In genomic region chr15:38530113-38530512, GRCh38 we compare ENCODE assay signal across 12 cellular contexts. TPM values are rescaled to one million over a fixed set of nuclear protein-coding genes. Genes with fewer than 3 reads are reported as not detected.
DNase-seq lines count a peak whose midpoint lies in the region; ATAC-seq and TF ChIP-seq lines count a peak whose summit lies in the region.
"Had no signal": no experiment of that assay in that cellular context is flagged by ENCODE, and none has a peak within 500 bp of the region (broad histone marks: within the 10 kb centered on the region; RNA-seq: fewer than 3 reads in every experiment).

No MANE protein-coding gene starts in this region.

- TF ChIP-seq CTCF in upper lobe of left lung (IDR thresholded peaks at IDR 0.05), result no peak
- TF ChIP-seq CTCF in gastrocnemius medialis (IDR thresholded peaks at IDR 0.05 in 4 of 5, conservative IDR thresholded peaks at IDR 0.05 in 1 of 5), result no peak

- H3K27ac ChIP-seq in upper lobe of left lung (no peak overlapping the region), gastrocnemius medialis (no peak overlapping the region)
- H3K27ac ChIP-seq: ascending aorta had no signal

- in situ Hi-C loops in gastrocnemius medialis (cut with MboI; ENCODE audit: low sequenced_read_pairs in 4 of 4), result no loop called here

- peak overlapping the region; percentile 89 for H3K27ac Mint-ChIP-seq in activated T-cell treated with anti-CD3 and anti-CD28 coated beads, Interleukin-2, amount 50 U/mL, for 24 hours
- H3K27ac Mint-ChIP-seq in activated naive CD8-positive, alpha-beta T cell treated with anti-CD3 and anti-CD28 coated beads, Interleukin-2, amount 50 U/mL, for 24 hours, result peak overlapping the region; percentile 84
- no peak overlapping the region for H3K27ac Mint-ChIP-seq in stimulated activated naive B cell treated with anti-CD40 and anti-IgM and Interleukin-4, amounts not matched to agents 10 μg/mL and 1 μg/mL and 100 μg/mL, for 72 hours

- H3K9me3 Mint-ChIP-seq in activated T-cell treated with anti-CD3 and anti-CD28 coated beads, Interleukin-2, amount 50 U/mL, for 24 hours, result peaks cover 7% of the 10 kb centered on the region
- H3K9me3 Mint-ChIP-seq in activated naive CD8-positive, alpha-beta T cell treated with anti-CD3 and anti-CD28 coated beads, Interleukin-2, amount 50 U/mL, for 24 hours, result peaks cover 7% of the 10 kb centered on the region
- no peaks in the 10 kb centered on the region for H3K9me3 Mint-ChIP-seq in stimulated activated naive B cell treated with anti-CD40 and anti-IgM and Interleukin-4, amounts not matched to agents 10 μg/mL and 1 μg/mL and 100 μg/mL, for 72 hours

- no peak for TF ChIP-seq EP300 in upper lobe of left lung (IDR thresholded peaks at IDR 0.05)

- H3K27me3 Mint-ChIP-seq in activated T-cell treated with anti-CD3 and anti-CD28 coated beads, Interleukin-2, amount 50 U/mL, for 24 hours, result no peaks in the 10 kb centered on the region
- no peaks in the 10 kb centered on the region for H3K27me3 Mint-ChIP-seq in activated naive CD8-positive, alpha-beta T cell treated with anti-CD3 and anti-CD28 coated beads, Interleukin-2, amount 50 U/mL, for 24 hours
- H3K27me3 Mint-ChIP-seq in stimulated activated naive B cell treated with anti-CD40 and anti-IgM and Interleukin-4, amounts not matched to agents 10 μg/mL and 1 μg/mL and 100 μg/mL, for 72 hours, result no peaks in the 10 kb centered on the region

- TF ChIP-seq POLR2A in upper lobe of left lung (IDR thresholded peaks at IDR 0.05) (no peak), gastrocnemius medialis (IDR thresholded peaks at IDR 0.05) (no peak)

- peaks cover 96% of the 10 kb centered on the region for H3K4me1 Mint-ChIP-seq in activated T-cell treated with anti-CD3 and anti-CD28 coated beads, Interleukin-2, amount 50 U/mL, for 24 hours (ENCODE audit: low read depth)
- peaks cover 96% of the 10 kb centered on the region for H3K4me1 Mint-ChIP-seq in activated naive CD8-positive, alpha-beta T cell treated with anti-CD3 and anti-CD28 coated beads, Interleukin-2, amount 50 U/mL, for 24 hours
- peaks cover 0 to 6% of the 10 kb centered on the region in 2 donors for H3K4me1 Mint-ChIP-seq in stimulated activated naive B cell treated with anti-CD40 and anti-IgM and Interleukin-4, amounts not matched to agents 10 μg/mL and 1 μg/mL and 100 μg/mL, for 72 hours

- DNase-seq in activated T-cell treated with anti-CD3 and anti-CD28 coated beads, Interleukin-2, amount 50 U/mL, for 24 hours, result no peak
- no peak for DNase-seq in activated T-cell treated with anti-CD3 and anti-CD28 coated beads for 4 hours
- DNase-seq in activated naive CD8-positive, alpha-beta T cell treated with anti-CD3 and anti-CD28 coated beads, Interleukin-2, amount 50 U/mL, for 24 hours, result peak; percentile 39
- no peak for DNase-seq in stimulated activated naive B cell treated with anti-CD40 and anti-IgM and Interleukin-4, amounts not matched to agents 10 μg/mL and 1 μg/mL and 100 μg/mL, for 72 hours
- DNase-seq in LoVo (ENCODE audit: low spot score), result no peak
- no peak for DNase-seq in upper lobe of left lung
- no peak for DNase-seq in gastrocnemius medialis
- DNase-seq: NCI-H1930, OCI-M1, substantia nigra had no signal

- no peak overlapping the region for H3K4me3 ChIP-seq in upper lobe of left lung
- no peak overlapping the region for H3K4me3 ChIP-seq in gastrocnemius medialis
- H3K4me3 ChIP-seq: ascending aorta had no signal

- H3K36me3 ChIP-seq in upper lobe of left lung (no peaks in the 10 kb centered on the region), gastrocnemius medialis (no peaks in the 10 kb centered on the region)
- H3K36me3 ChIP-seq: ascending aorta had no signal

- WGBS in upper lobe of left lung, 2 donors, result 85 to 88% methylated on average over 1 of the region's 1 CpG

- intact Hi-C loops in gastrocnemius medialis (cut with DNase I; ENCODE audit: low total_unique reads), result no loop called here

- H3K4me3 Mint-ChIP-seq in activated T-cell treated with anti-CD3 and anti-CD28 coated beads, Interleukin-2, amount 50 U/mL, for 24 hours, result no peak overlapping the region
- peak overlapping the region; percentile 7 for H3K4me3 Mint-ChIP-seq in activated naive CD8-positive, alpha-beta T cell treated with anti-CD3 and anti-CD28 coated beads, Interleukin-2, amount 50 U/mL, for 24 hours
- H3K4me3 Mint-ChIP-seq in stimulated activated naive B cell treated with anti-CD40 and anti-IgM and Interleukin-4, amounts not matched to agents 10 μg/mL and 1 μg/mL and 100 μg/mL, for 72 hours, result no peak overlapping the region

- H3K9me3 ChIP-seq in upper lobe of left lung (no peaks in the 10 kb centered on the region), gastrocnemius medialis (no peaks in the 10 kb centered on the region)
- H3K9me3 ChIP-seq: ascending aorta had no signal

- ATAC-seq in HG03342 (IDR thresholded peaks at IDR 0.05; ENCODE audit: unreplicated experiment), result peak; percentile 58
- ATAC-seq in activated naive CD8-positive, alpha-beta T cell treated with anti-CD3 and anti-CD28 coated beads, Interleukin-2, amount 50 U/mL, for 24 hours, result peak; percentile 92
- peak; percentile 71 to 80 for ATAC-seq in stimulated activated naive B cell treated with anti-CD40 and anti-IgM and Interleukin-4, amounts not matched to agents 10 μg/mL and 1 μg/mL and 100 μg/mL, for 72 hours (replicated peaks)
- ATAC-seq in upper lobe of left lung (ENCODE audit: low FRiP score in 2 of 2), result no peak
- no peak for ATAC-seq in gastrocnemius medialis

- peaks cover 96% of the 10 kb centered on the region for H3K36me3 Mint-ChIP-seq in activated T-cell treated with anti-CD3 and anti-CD28 coated beads, Interleukin-2, amount 50 U/mL, for 24 hours (ENCODE audit: low read depth)
- peaks cover 73% of the 10 kb centered on the region for H3K36me3 Mint-ChIP-seq in activated naive CD8-positive, alpha-beta T cell treated with anti-CD3 and anti-CD28 coated beads, Interleukin-2, amount 50 U/mL, for 24 hours (ENCODE audit: low read depth)
- peaks cover 3 to 16% of the 10 kb centered on the region in 2 donors for H3K36me3 Mint-ChIP-seq in stimulated activated naive B cell treated with anti-CD40 and anti-IgM and Interleukin-4, amounts not matched to agents 10 μg/mL and 1 μg/mL and 100 μg/mL, for 72 hours

- H3K4me1 ChIP-seq in upper lobe of left lung, result no peaks in the 10 kb centered on the region
- H3K4me1 ChIP-seq in gastrocnemius medialis, result no peaks in the 10 kb centered on the region
- H3K4me1 ChIP-seq: ascending aorta had no signal

- H3K27me3 ChIP-seq in upper lobe of left lung, result no peaks in the 10 kb centered on the region
- no peaks in the 10 kb centered on the region for H3K27me3 ChIP-seq in gastrocnemius medialis
- H3K27me3 ChIP-seq: ascending aorta had no signal

RNA-seq across cellular contexts. Expression of gene RASGRP1, which starts 34.5 kb away (rescaled TPM):
- total RNA-seq in upper lobe of left lung (1 to 10 TPM; 2.9 to 6.8 (median 4.6) TPM), gastrocnemius medialis (under 1 TPM in 2 of 4 donors, not detected in 2; 0.44 to 0.85 TPM)
- total RNA-seq: ascending aorta had no signal

Comparison
In these comparisons a context has a peak if more than half of its experiments do, and no peak if none do; other contexts are left out.
1. ATAC-seq: peak in HG03342 (single experiment), activated naive CD8-positive, alpha-beta T cell treated with anti-CD3 and anti-CD28 coated beads, Interleukin-2, amount 50 U/mL, for 24 hours (single experiment) and stimulated activated naive B cell treated with anti-CD40 and anti-IgM and Interleukin-4, amounts not matched to agents 10 μg/mL and 1 μg/mL and 100 μg/mL, for 72 hours (2 of 2); none in upper lobe of left lung (0 of 2) and gastrocnemius medialis (0 of 2).